7 cellular contexts compared by ENCODE assay signal in genomic region chr1:6601049-6601864, GRCh38. TPM values are rescaled to one million over a fixed set of nuclear protein-coding genes. Genes with fewer than 3 reads are reported as not detected.
DNase-seq lines count a peak whose midpoint lies in the region; ATAC-seq, FAIRE-seq and TF ChIP-seq lines count a peak whose summit lies in the region.

No MANE protein-coding gene starts in this region.

- FAIRE-seq in GM12892 (lab: Jason Lieb, UNC): peak; percentile 78

- TF ChIP-seq CTCF in RWPE2 (IDR thresholded peaks at IDR 0.05; ENCODE audit: poor library complexity, severe bottlenecking) (no peak), neural cell (IDR thresholded peaks at IDR 0.05; ENCODE audit: poor library complexity, severe bottlenecking) (no peak)

- no peak for TF ChIP-seq RAD21 in neural cell (conservative IDR thresholded peaks at IDR 0.05)

- peak overlapping the region; percentile 66 for H3K4me2 ChIP-seq in neural cell (ENCODE audit: low read length)

- TF ChIP-seq POLR2A in GM12892 (IDR thresholded peaks at IDR 0.05; ENCODE audit: low read depth, low read length): no peak

- no peaks in the 10 kb centered on the region for H3F3A ChIP-seq in neural cell (ENCODE audit: insufficient read depth, low read length, poor library complexity, severe bottlenecking)

- H3K9me2 ChIP-seq in neural cell (ENCODE audit: insufficient read depth, low read length): no peaks in the 10 kb centered on the region

- peak; percentile 51 for DNase-seq in GM12892 (ENCODE audit: insufficient read length)
- DNase-seq in RWPE2 (ENCODE audit: low spot score): peak; percentile 92
- peak; percentile 38 for DNase-seq in activated gamma-delta T cell (lab: John Stamatoyannopoulos, UW)
- DNase-seq in fibroblast of the conjunctiva (ENCODE audit: low read depth): peak; percentile 91
- peak in 47 of 49 donors; percentile 23 to 84 (median 67) for DNase-seq in substantia nigra (lab: John Stamatoyannopoulos, UW)

- H3K9ac ChIP-seq in neural cell (ENCODE audit: low read length): peak overlapping the region; percentile 59

- peaks cover 25% of the 10 kb centered on the region for H3K4me1 ChIP-seq in RWPE2 (ENCODE audit: insufficient read depth, poor library complexity, severe bottlenecking)

- no peak for TF ChIP-seq EP300 in neural cell (conservative IDR thresholded peaks at IDR 0.05; ENCODE audit: poor library complexity, severe bottlenecking)

- peaks cover 35% of the 10 kb centered on the region for H3K36me3 ChIP-seq in RWPE2 (ENCODE audit: low read depth)
- no peaks in the 10 kb centered on the region for H3K36me3 ChIP-seq in neural cell (ENCODE audit: insufficient read depth, low read length)

- ATAC-seq in HG03139 (IDR thresholded peaks at IDR 0.05; ENCODE audit: unreplicated experiment) (peak; percentile 27), RWPE2 (ENCODE audit: low read depth) (peak; percentile 57)

- H3K9me3 ChIP-seq in RWPE2 (ENCODE audit: severe bottlenecking) (no peaks in the 10 kb centered on the region), neural cell (ENCODE audit: low read length) (no peaks in the 10 kb centered on the region)

- H3K27ac ChIP-seq in RWPE2 (ENCODE audit: poor library complexity, severe bottlenecking) (peak overlapping the region; percentile 85), neural cell (ENCODE audit: low read length) (peak overlapping the region; percentile 12), substantia nigra (ENCODE audit: low read depth, low read length, poor library complexity, severe bottlenecking) (peak overlapping the region; percentile 98)

- H3K27me3 ChIP-seq in RWPE2 (ENCODE audit: insufficient read depth, poor library complexity, severe bottlenecking) (no peaks in the 10 kb centered on the region), neural cell (ENCODE audit: insufficient read depth, low read depth, low read length) (peaks cover 21% of the 10 kb centered on the region)

- H4K20me1 ChIP-seq in neural cell (ENCODE audit: insufficient read depth): no peaks in the 10 kb centered on the region

- peak overlapping the region; percentile 34 for H2AFZ ChIP-seq in neural cell (ENCODE audit: low read depth, low read length)

- H3K79me2 ChIP-seq in neural cell (replicated peaks; ENCODE audit: insufficient read depth, low read length): no peaks in the 10 kb centered on the region

- H3K4me3 ChIP-seq in RWPE2 (ENCODE audit: severe bottlenecking) (peak overlapping the region; percentile 52), neural cell (ENCODE audit: low read length) (peak overlapping the region; percentile 92)

TF ChIP-seq in neural cell, 6 proteins besides CTCF, POLR2A, EP300 and RAD21:
- TF ChIP-seq EZH2 (IDR thresholded peaks at IDR 0.05; ENCODE audit: borderline replicate concordance, insufficient read depth, low read length, poor library complexity, severe bottlenecking): no peak
- TF ChIP-seq TAF1 (IDR thresholded peaks at IDR 0.05; ENCODE audit: low read depth): no peak
- TF ChIP-seq REST (IDR thresholded peaks at IDR 0.05; ENCODE audit: borderline replicate concordance): no peak
- no peak for TF ChIP-seq SMC3 (conservative IDR thresholded peaks at IDR 0.05; ENCODE audit: poor library complexity)
- no peak for TF ChIP-seq POLR2AphosphoS5 (IDR thresholded peaks at IDR 0.05)
- TF ChIP-seq MXI1 (conservative IDR thresholded peaks at IDR 0.05; ENCODE audit: poor library complexity, severe bottlenecking): peak; percentile 59
TF ChIP-seq in neural cell: peak in this region for 1.

RNA-seq across cellular contexts. Expression of gene KLHL21, which starts 1.4 kb away (rescaled TPM):
- 3.8 TPM for polyA plus RNA-seq in GM12892 (2012; ENCODE audit: missing spikeins)
- polyA plus RNA-seq in neural cell: 8.4 and 8.7 TPM in 2 replicates
- 13.4 and 13.6 TPM in 2 replicates for polyA minus RNA-seq in neural cell

RNA-seq across cellular contexts. Expression of gene PHF13, which starts 12.3 kb away (rescaled TPM):
- polyA plus RNA-seq in GM12892 (2012; ENCODE audit: missing spikeins): 10.0 TPM
- polyA plus RNA-seq in neural cell: 11.0 and 12.9 TPM in 2 replicates
- 18.5 and 20.5 TPM in 2 replicates for polyA minus RNA-seq in neural cell

RNA-seq across cellular contexts. Expression of gene ZBTB48, which starts 21.5 kb away (rescaled TPM):
- 13.4 TPM for polyA plus RNA-seq in GM12892 (2012; ENCODE audit: missing spikeins)
- 38.7 and 48.2 TPM in 2 replicates for polyA plus RNA-seq in neural cell
- polyA minus RNA-seq in neural cell: 31.2 and 31.4 TPM in 2 replicates

RNA-seq across cellular contexts. Expression of gene THAP3, which starts 23.4 kb away (rescaled TPM):
- polyA plus RNA-seq in GM12892 (2012; ENCODE audit: missing spikeins): 10.6 TPM
- 51.5 and 67.0 TPM in 2 replicates for polyA plus RNA-seq in neural cell
- 35.1 and 36.1 TPM in 2 replicates for polyA minus RNA-seq in neural cell

RNA-seq across cellular contexts. Expression of gene TAS1R1, which starts 46.1 kb away (rescaled TPM):
- polyA plus RNA-seq in GM12892 (2012; ENCODE audit: missing spikeins): 0.28 TPM
- not detected in 2 replicates for polyA plus RNA-seq in neural cell
- polyA minus RNA-seq in neural cell: not detected in 2 replicates

Comparison
In these comparisons a context has a peak if more than half of its experiments do, and no peak if none do; other contexts are left out.
1. Peak in every context shown above with its lines: DNase-seq, ATAC-seq, H3K4me3 ChIP-seq and H3K27ac ChIP-seq.
2. DNase-seq: peak in every context shown above with its lines; median percentile 92 in RWPE2; 91 in fibroblast of the conjunctiva; 67 in substantia nigra; 51 in GM12892; 38 in activated gamma-delta T cell.
3. H3K27ac ChIP-seq: peak in every context shown above with its lines; median percentile 98 in substantia nigra; 85 in RWPE2; 12 in neural cell.